In genomic region chr1:225908773-225909172, GRCh38 we compare ENCODE assay signal across 1 cellular context.
TF ChIP-seq lines count a peak whose summit lies in the region.

No MANE protein-coding gene starts in this region.

TF ChIP-seq in SK-N-SH treated with all-trans-retinoic acid at 6 μM for 48 hours, 23 proteins besides CTCF, POLR2A, EP300 and RAD21 (continued from another document):
- no peak for TF ChIP-seq ZC3H10 (CRISPR knock-in tag; IDR thresholded peaks at IDR 0.05)
- no peak for TF ChIP-seq TOX (CRISPR knock-in tag; IDR thresholded peaks at IDR 0.05; ENCODE audit: borderline replicate concordance)
- TF ChIP-seq BACH2 (CRISPR knock-in tag; IDR thresholded peaks at IDR 0.05; ENCODE audit: borderline replicate concordance), result no peak
- TF ChIP-seq TCF4 (CRISPR knock-in tag; IDR thresholded peaks at IDR 0.05; ENCODE audit: borderline replicate concordance), result no peak
- no peak for TF ChIP-seq ZNF8 (CRISPR knock-in tag; IDR thresholded peaks at IDR 0.05)
- no peak for TF ChIP-seq PPARA (CRISPR knock-in tag; IDR thresholded peaks at IDR 0.05; ENCODE audit: borderline replicate concordance)
- no peak for TF ChIP-seq ZNF70 (CRISPR knock-in tag; IDR thresholded peaks at IDR 0.05)
- no peak for TF ChIP-seq ESRRG (CRISPR knock-in tag; IDR thresholded peaks at IDR 0.05)
- no peak for TF ChIP-seq ZFP30 (CRISPR knock-in tag; IDR thresholded peaks at IDR 0.05)
- no peak for TF ChIP-seq ARNTL (CRISPR knock-in tag; IDR thresholded peaks at IDR 0.05; ENCODE audit: borderline replicate concordance, low read depth)
- TF ChIP-seq TSHZ2 (CRISPR knock-in tag; IDR thresholded peaks at IDR 0.05), result no peak
TF ChIP-seq in SK-N-SH treated with all-trans-retinoic acid at 6 μM for 48 hours: peak in this region for 0.
